Comparison of ENCODE assay signal across 12 cellular contexts in the genomic region with DNA sequence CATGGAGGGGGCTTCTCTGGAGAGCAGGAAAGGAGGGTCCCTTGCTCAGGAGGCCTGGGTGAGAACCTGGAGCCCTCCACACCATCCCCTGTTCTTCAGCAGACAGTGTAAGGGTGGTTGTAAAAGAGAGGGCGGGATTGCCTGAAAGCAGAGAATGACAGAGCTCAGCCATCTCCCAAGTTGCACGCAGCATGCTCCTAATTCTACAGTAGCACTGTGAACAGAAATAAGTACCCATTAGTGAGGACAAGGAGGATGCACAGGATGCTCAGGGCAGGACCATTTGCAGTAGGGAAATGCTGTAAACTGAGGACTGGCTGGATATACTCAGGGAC. TPM values are rescaled to one million over a fixed set of nuclear protein-coding genes. Genes with fewer than 3 reads are reported as not detected.
DNase-seq lines count a peak whose midpoint lies in the region; ATAC-seq and TF ChIP-seq lines count a peak whose summit lies in the region.
"Had no signal": no experiment of that assay in that cellular context is flagged by ENCODE, and none has a peak within 500 bp of the region (broad histone marks: within the 10 kb centered on the region; RNA-seq: fewer than 3 reads in every experiment).

No MANE protein-coding gene starts in this region.

- no peaks in the 10 kb centered on the region for H3K27me3 Mint-ChIP-seq in activated naive CD8-positive, alpha-beta T cell treated with anti-CD3 and anti-CD28 coated beads, Interleukin-2, amount 10 ng/mL, durations not matched to agents 7 days and 5 days
- H3K27me3 Mint-ChIP-seq in neural progenitor cell (ENCODE audit: insufficient read depth, low read depth) (peaks cover 4% of the 10 kb centered on the region), Calu3 (ENCODE audit: unreplicated experiment) (peaks cover 16% of the 10 kb centered on the region)

- no peak for DNase-seq in activated naive CD8-positive, alpha-beta T cell treated with anti-CD3 and anti-CD28 coated beads, Interleukin-2, amount 10 ng/mL, durations not matched to agents 7 days and 5 days
- DNase-seq in neural progenitor cell (ENCODE audit: low spot score) = no peak
- no peak for DNase-seq in Calu3
- no peak for DNase-seq in NCI-H1694 (lab: John Stamatoyannopoulos, UW)
- DNase-seq in dorsolateral prefrontal cortex = no peak
- DNase-seq: mucosa of descending colon; NCI-H2029; stimulated activated CD4-positive, alpha-beta T cell treated with anti-CD3 and anti-CD28 coated beads, Interleukin-12 subunit alpha, Interleukin-12 subunit beta, amount 100 ng/mL, for 4 hours had no signal

- H4K20me1 ChIP-seq in BLaER1 = no peaks in the 10 kb centered on the region; the same call in 1 of the 2 replicates
- no peaks in the 10 kb centered on the region for H4K20me1 ChIP-seq in neural progenitor cell (ENCODE audit: low read depth)

- H3F3A ChIP-seq in neural progenitor cell (ENCODE audit: low read depth) = no peaks in the 10 kb centered on the region

- H3K9me3 Mint-ChIP-seq in activated naive CD8-positive, alpha-beta T cell treated with anti-CD3 and anti-CD28 coated beads, Interleukin-2, amount 10 ng/mL, durations not matched to agents 7 days and 5 days = no peaks in the 10 kb centered on the region
- H3K9me3 Mint-ChIP-seq in neural progenitor cell (no peaks in the 10 kb centered on the region), Calu3 (ENCODE audit: low read depth, unreplicated experiment) (no peaks in the 10 kb centered on the region)

- no peak overlapping the region for H2AFZ ChIP-seq in neural progenitor cell (replicated peaks)

- BruUV-seq in Calu3 (replicated peaks; lab: Mats Ljungman, UMichigan) = no TSS peak

- H3K79me2 ChIP-seq in neural progenitor cell (ENCODE audit: low read depth) = no peaks in the 10 kb centered on the region

- peaks cover 98% of the 10 kb centered on the region for H3K4me1 ChIP-seq in BLaER1
- peaks cover 6% of the 10 kb centered on the region for H3K4me1 ChIP-seq in neural progenitor cell

- CTCF ChIA-PET in Calu3 (lab: Charles Lee) = interaction anchor here (1.2 to 1.4 kb wide), 2 partner anchors 8 to 17 kb away, joined by 4 read pairs; a partner anchor contains a TSS

- H3K4me3 Mint-ChIP-seq in activated naive CD8-positive, alpha-beta T cell treated with anti-CD3 and anti-CD28 coated beads, Interleukin-2, amount 10 ng/mL, durations not matched to agents 7 days and 5 days = peak overlapping the region; percentile 90
- no peak overlapping the region for H3K4me3 Mint-ChIP-seq in neural progenitor cell
- no peak overlapping the region for H3K4me3 Mint-ChIP-seq in Calu3 (ENCODE audit: low read depth, unreplicated experiment)

- H3K27ac ChIP-seq in BLaER1 (peak overlapping the region; percentile 98), neural progenitor cell (no peak overlapping the region), dorsolateral prefrontal cortex (no peak overlapping the region)
- H3K27ac ChIP-seq: C4-2B had no signal

- no peaks in the 10 kb centered on the region for H3K9me3 ChIP-seq in BLaER1
- no peaks in the 10 kb centered on the region for H3K9me3 ChIP-seq in neural progenitor cell (ENCODE audit: low read depth)
- H3K9me3 ChIP-seq: mucosa of descending colon had no signal

- ATAC-seq in activated naive CD8-positive, alpha-beta T cell treated with anti-CD3 and anti-CD28 coated beads, Interleukin-2, amount 10 ng/mL, durations not matched to agents 7 days and 5 days (ENCODE audit: low read depth) = no peak
- no peak for ATAC-seq in HG03571 (IDR thresholded peaks at IDR 0.05; ENCODE audit: unreplicated experiment)

- peak overlapping the region; percentile 100 for H3K4me2 ChIP-seq in BLaER1
- H3K4me2 ChIP-seq in neural progenitor cell = no peak overlapping the region

- H3K27ac Mint-ChIP-seq in activated naive CD8-positive, alpha-beta T cell treated with anti-CD3 and anti-CD28 coated beads, Interleukin-2, amount 10 ng/mL, durations not matched to agents 7 days and 5 days = peak overlapping the region; percentile 98
- H3K27ac Mint-ChIP-seq in neural progenitor cell (peak overlapping the region; percentile 21), Calu3 (ENCODE audit: unreplicated experiment) (no peak overlapping the region)

- peak overlapping the region; percentile 62 for H3K4me3 ChIP-seq in BLaER1
- H3K4me3 ChIP-seq in GM12875 (ENCODE audit: low read depth, low read length) = peak overlapping the region; percentile 75
- no peak overlapping the region for H3K4me3 ChIP-seq in neural progenitor cell
- no peak overlapping the region for H3K4me3 ChIP-seq in dorsolateral prefrontal cortex
- H3K4me3 ChIP-seq: mucosa of descending colon had no signal

- intact Hi-C loops in Calu3 (cut with micrococcal nuclease; ENCODE audit: unreplicated experiment) (no loop called here), dorsolateral prefrontal cortex (cut with DNase I) (no loop called here)

- peak overlapping the region; percentile 89 for H3K9ac ChIP-seq in BLaER1
- no peak overlapping the region for H3K9ac ChIP-seq in neural progenitor cell

- peaks cover 8% of the 10 kb centered on the region for H3K36me3 ChIP-seq in BLaER1
- no peaks in the 10 kb centered on the region for H3K36me3 ChIP-seq in neural progenitor cell

- peaks cover 74% of the 10 kb centered on the region for H3K4me1 Mint-ChIP-seq in activated naive CD8-positive, alpha-beta T cell treated with anti-CD3 and anti-CD28 coated beads, Interleukin-2, amount 10 ng/mL, durations not matched to agents 7 days and 5 days
- H3K4me1 Mint-ChIP-seq in neural progenitor cell = peaks cover 7% of the 10 kb centered on the region
- H3K4me1 Mint-ChIP-seq in Calu3 (ENCODE audit: low read depth, unreplicated experiment) = no peaks in the 10 kb centered on the region

- no peaks in the 10 kb centered on the region for H3K27me3 ChIP-seq in BLaER1
- H3K27me3 ChIP-seq in neural progenitor cell = no peaks in the 10 kb centered on the region
- H3K27me3 ChIP-seq in dorsolateral prefrontal cortex = no peaks in the 10 kb centered on the region

- TF ChIP-seq CTCF in GM12875 (IDR thresholded peaks at IDR 0.05; ENCODE audit: borderline replicate concordance, insufficient read depth, low read depth, low read length) (no peak), neural progenitor cell (IDR thresholded peaks at IDR 0.05) (no peak), Calu3 (IDR thresholded peaks at IDR 0.05; ENCODE audit: unreplicated experiment) (no peak), dorsolateral prefrontal cortex (IDR thresholded peaks at IDR 0.05 in 54 of 56, conservative IDR thresholded peaks at IDR 0.05 in 2 of 56; ENCODE audit: low read depth in 1 of 56, partially characterized antibody in 56 of 56) (no peak)

- H3K36me3 Mint-ChIP-seq in activated naive CD8-positive, alpha-beta T cell treated with anti-CD3 and anti-CD28 coated beads, Interleukin-2, amount 10 ng/mL, durations not matched to agents 7 days and 5 days = peaks cover 42% of the 10 kb centered on the region
- H3K36me3 Mint-ChIP-seq in neural progenitor cell (no peaks in the 10 kb centered on the region), Calu3 (ENCODE audit: insufficient read depth, unreplicated experiment) (no peaks in the 10 kb centered on the region)

- POLR2A ChIA-PET in activated naive CD8-positive, alpha-beta T cell treated with anti-CD3 and anti-CD28 coated beads, Interleukin-2, amount 10 ng/mL, durations not matched to agents 7 days and 5 days (lab: Charles Lee) = interaction anchor here (0.8 to 8.2 kb wide), 9 partner anchors 6 to 58 kb away, joined by 3 to 164 read pairs (median 10); a partner anchor contains a TSS

RNA-seq across cellular contexts. Expression of a gene that starts 8.4 kb away (rescaled TPM):
- total RNA-seq in activated naive CD8-positive, alpha-beta T cell treated with anti-CD3 and anti-CD28 coated beads, Interleukin-2, amount 10 ng/mL, durations not matched to agents 7 days and 5 days = 100 to 1,000 TPM; 108 to 110 TPM
- total RNA-seq in neural progenitor cell (ENCODE audit: low replicate concordance) = 0.03 and 0.07 TPM in 2 replicates
- 0.69 and 1.0 TPM in 2 replicates for total RNA-seq in Calu3 (2022)
- 10 to 100 TPM in 50 of 120 experiments, 1 to 10 TPM in 70; 4.3 to 17.0 (median 9.2) TPM for total RNA-seq in dorsolateral prefrontal cortex

RNA-seq across cellular contexts. Expression of a gene that starts 37.5 kb away (rescaled TPM):
- total RNA-seq in activated naive CD8-positive, alpha-beta T cell treated with anti-CD3 and anti-CD28 coated beads, Interleukin-2, amount 10 ng/mL, durations not matched to agents 7 days and 5 days = 10 to 100 TPM; 19.3 to 20.6 TPM
- total RNA-seq in neural progenitor cell (ENCODE audit: low replicate concordance) (19.4 TPM in 2 replicates), Calu3 (2022) (21.1 and 22.4 TPM in 2 replicates), dorsolateral prefrontal cortex (10 to 100 TPM; 25.4 to 82.0 (median 40.5) TPM)

RNA-seq across cellular contexts. Expression of a gene that starts 57.9 kb away (rescaled TPM):
- 100 to 1,000 TPM; 518 to 538 TPM for total RNA-seq in activated naive CD8-positive, alpha-beta T cell treated with anti-CD3 and anti-CD28 coated beads, Interleukin-2, amount 10 ng/mL, durations not matched to agents 7 days and 5 days
- total RNA-seq in neural progenitor cell (ENCODE audit: low replicate concordance) (95.0 and 97.6 TPM in 2 replicates), Calu3 (2022) (12.5 and 16.4 TPM in 2 replicates), dorsolateral prefrontal cortex (100 to 1,000 TPM in 119 of 120 experiments, 10 to 100 TPM in 1; 98.9 to 428 (median 291) TPM)

Comparison
In these comparisons a context has a peak if more than half of its experiments do, and no peak if none do; other contexts are left out.
1. H3K4me3 ChIP-seq: peak in BLaER1 (single experiment) and GM12875 (single experiment); none in neural progenitor cell (single experiment) and dorsolateral prefrontal cortex (0 of 59).
2. RNA of a gene that starts 8.4 kb away (total RNA-seq): 108 to 110 TPM in activated naive CD8-positive, alpha-beta T cell treated with anti-CD3 and anti-CD28 coated beads, Interleukin-2, amount 10 ng/mL, durations not matched to agents 7 days and 5 days; 4.3 to 17.0 TPM in dorsolateral prefrontal cortex, 0.69 to 1.0 TPM in Calu3 and 0.03 to 0.07 TPM in neural progenitor cell; every median in the first group is over 4 times any median in the second.